ENCODE assay signal across 18 cellular contexts in the genomic region with DNA sequence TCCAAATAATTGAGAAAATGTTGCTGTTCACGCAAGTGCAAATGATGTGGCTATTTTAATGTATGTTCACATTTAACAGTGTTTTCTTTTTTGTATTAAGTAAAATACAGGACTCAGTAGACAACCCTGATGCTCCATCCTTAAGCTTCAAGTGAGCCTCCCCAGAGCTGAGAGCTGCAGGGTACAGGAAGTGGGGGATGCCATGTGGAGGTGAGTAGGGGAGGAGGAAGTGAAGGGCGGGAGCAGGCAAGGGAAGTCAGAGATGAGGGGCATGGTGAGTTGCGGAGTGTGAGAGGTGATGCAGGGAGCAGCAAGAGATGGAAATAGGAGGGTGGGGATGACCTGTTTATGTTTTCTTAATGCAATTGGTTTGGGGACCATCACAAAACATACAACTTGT.
DNase-seq lines count a peak whose midpoint lies in the region; ATAC-seq, FAIRE-seq and TF ChIP-seq lines count a peak whose summit lies in the region.
"Had no signal": no experiment of that assay in that cellular context is flagged by ENCODE, and none has a peak within 500 bp of the region (broad histone marks: within the 10 kb centered on the region; RNA-seq: fewer than 3 reads in every experiment).

No MANE protein-coding gene starts in this region.

- H3K9me3 Mint-ChIP-seq in CD8-positive, alpha-beta memory T cell = peaks cover 0 to 6% (median 0%) of the 10 kb centered on the region in 5 donors
- H3K9me3 Mint-ChIP-seq in stimulated activated effector memory CD8-positive, alpha-beta T cell treated with anti-CD3 and anti-CD28 coated beads, Interleukin-12 subunit alpha, Interleukin-12 subunit beta, amount 100 ng/mL, for 72 hours = peaks cover 8% of the 10 kb centered on the region
- no peaks in the 10 kb centered on the region for H3K9me3 Mint-ChIP-seq in stimulated activated naive CD8-positive, alpha-beta T cell treated with anti-CD3 and anti-CD28 coated beads, Interleukin-15, amount 100 ng/mL, for 72 hours
- H3K9me3 Mint-ChIP-seq in mesothelial cell of epicardium = no peaks in the 10 kb centered on the region
- H3K9me3 Mint-ChIP-seq: CD4-positive, alpha-beta T cell had no signal

- H2BK15ac ChIP-seq in H1 (ENCODE audit: low read length) = no peak overlapping the region

- no peaks in the 10 kb centered on the region for H3K36me3 ChIP-seq in CD8-positive, alpha-beta memory T cell (ENCODE audit: insufficient read depth, low read length)
- no peaks in the 10 kb centered on the region for H3K36me3 ChIP-seq in OCI-LY1 (ENCODE audit: insufficient read depth, low read length)
- no peaks in the 10 kb centered on the region for H3K36me3 ChIP-seq in H1 (ENCODE audit: control insufficient read depth in 2 of 4, insufficient read depth in 4 of 4, low read length in 3 of 4)

- no peak overlapping the region for H3K23ac ChIP-seq in H1 (ENCODE audit: insufficient read length)

- H3K4me3 ChIP-seq in CD8-positive, alpha-beta memory T cell (ENCODE audit: low read length) = no peak overlapping the region
- H3K4me3 ChIP-seq in OCI-LY1 (ENCODE audit: low read depth, low read length, poor library complexity, severe bottlenecking) = no peak overlapping the region
- no peak overlapping the region for H3K4me3 ChIP-seq in H1 (ENCODE audit: extremely low read depth in 1 of 4, insufficient read depth in 2 of 4, low read depth in 3 of 4, low read length in 4 of 4)

- no peak overlapping the region for H3K56ac ChIP-seq in H1 (replicated peaks; ENCODE audit: insufficient read length, low read depth, low read length)

- H3F3A ChIP-seq in OCI-LY1 (ENCODE audit: insufficient read depth, low read length) = no peaks in the 10 kb centered on the region

- H2BK20ac ChIP-seq in H1 (ENCODE audit: low read length) = no peak overlapping the region

- no peak overlapping the region for H4K8ac ChIP-seq in H1 (ENCODE audit: extremely low read depth, insufficient read depth, low read length)

- H2BK12ac ChIP-seq in H1 (ENCODE audit: low read depth, low read length) = no peak overlapping the region

- H3K27ac Mint-ChIP-seq in CD8-positive, alpha-beta memory T cell = peak overlapping the region; percentile 75 to 96 (median 88)
- peak overlapping the region; percentile 32 for H3K27ac Mint-ChIP-seq in stimulated activated effector memory CD8-positive, alpha-beta T cell treated with anti-CD3 and anti-CD28 coated beads, Interleukin-12 subunit alpha, Interleukin-12 subunit beta, amount 100 ng/mL, for 72 hours
- no peak overlapping the region for H3K27ac Mint-ChIP-seq in stimulated activated naive CD8-positive, alpha-beta T cell treated with anti-CD3 and anti-CD28 coated beads, Interleukin-15, amount 100 ng/mL, for 72 hours
- H3K27ac Mint-ChIP-seq in mesothelial cell of epicardium = no peak overlapping the region

- H3K36me3 Mint-ChIP-seq in CD8-positive, alpha-beta memory T cell = no peaks in the 10 kb centered on the region
- no peaks in the 10 kb centered on the region for H3K36me3 Mint-ChIP-seq in stimulated activated effector memory CD8-positive, alpha-beta T cell treated with anti-CD3 and anti-CD28 coated beads, Interleukin-12 subunit alpha, Interleukin-12 subunit beta, amount 100 ng/mL, for 72 hours
- H3K36me3 Mint-ChIP-seq in mesothelial cell of epicardium = no peaks in the 10 kb centered on the region

- TF ChIP-seq EP300 in H1 (IDR thresholded peaks at IDR 0.05; ENCODE audit: borderline replicate concordance in 1 of 2, low read depth in 2 of 2, low read length in 2 of 2) = no peak

- H3K4me3 Mint-ChIP-seq in CD8-positive, alpha-beta memory T cell = peak overlapping the region in 5 of 7 donors; percentile 7 to 89 (median 35)
- no peak overlapping the region for H3K4me3 Mint-ChIP-seq in stimulated activated effector memory CD8-positive, alpha-beta T cell treated with anti-CD3 and anti-CD28 coated beads, Interleukin-12 subunit alpha, Interleukin-12 subunit beta, amount 100 ng/mL, for 72 hours
- H3K4me3 Mint-ChIP-seq in stimulated activated naive CD8-positive, alpha-beta T cell treated with anti-CD3 and anti-CD28 coated beads, Interleukin-15, amount 100 ng/mL, for 72 hours = no peak overlapping the region
- H3K4me3 Mint-ChIP-seq in mesothelial cell of epicardium = no peak overlapping the region
- H3K4me3 Mint-ChIP-seq: CD4-positive, alpha-beta T cell had no signal

- no peaks in the 10 kb centered on the region for H3K9me2 ChIP-seq in OCI-LY1 (ENCODE audit: low read depth, low read length)

- no peaks in the 10 kb centered on the region for H3K79me1 ChIP-seq in H1 (ENCODE audit: low read depth, low read length)

- ATAC-seq in stimulated activated effector memory CD8-positive, alpha-beta T cell treated with anti-CD3 and anti-CD28 coated beads, Interleukin-12 subunit alpha, Interleukin-12 subunit beta, amount 100 ng/mL, for 72 hours = no peak
- ATAC-seq in stimulated activated naive CD8-positive, alpha-beta T cell treated with anti-CD3 and anti-CD28 coated beads, Interleukin-15, amount 100 ng/mL, for 72 hours = no peak

- WGBS in H1 (ENCODE audit: extremely low coverage in 1 of 2, insufficient coverage in 1 of 2, insufficient read length in 1 of 2, insufficient replicate concordance in 2 of 2, low coverage in 1 of 2, low lambda C conversion rate in 2 of 2, missing lambda C conversion rate in 1 of 2), 2 experiments = 68% methylated on average over 3 of the region's 3 CpGs; no CpG with 5 or more reads in 1 of the 2 experiments

- H3K9ac ChIP-seq in OCI-LY1 (ENCODE audit: low read length) (no peak overlapping the region), H1 (replicated peaks in 1 of 4; ENCODE audit: extremely low read depth in 1 of 4, low read depth in 3 of 4, low read length in 3 of 4) (no peak overlapping the region)

- TF ChIP-seq CTCF in OCI-LY1 (IDR thresholded peaks at IDR 0.05; ENCODE audit: low read length) = no peak
- TF ChIP-seq CTCF in H1 (IDR thresholded peaks at IDR 0.05; ENCODE audit: control extremely low read depth in 1 of 3, insufficient read depth in 1 of 3, low read depth in 1 of 3, low read length in 3 of 3) = no peak
- no peak for TF ChIP-seq CTCF in mesothelial cell of epicardium (IDR thresholded peaks at IDR 0.05; ENCODE audit: unreplicated experiment)

- no peak overlapping the region for H4K5ac ChIP-seq in H1 (ENCODE audit: insufficient read length, low read depth, low read length)

- peaks cover 17% of the 10 kb centered on the region for H3K4me1 ChIP-seq in CD8-positive, alpha-beta memory T cell (ENCODE audit: insufficient read depth, low read length)
- peaks cover 54% of the 10 kb centered on the region for H3K4me1 ChIP-seq in OCI-LY1 (ENCODE audit: insufficient read depth, low read length, severe bottlenecking)
- peaks cover 0 to 5% (median 2%) of the 10 kb centered on the region in 4 experiments; a peak in 4 of 7 replicates for H3K4me1 ChIP-seq in H1 (replicated peaks in 1 of 4; ENCODE audit: control insufficient read depth in 3 of 4, insufficient read depth in 4 of 4, low read length in 3 of 4)

- no peak overlapping the region for H2BK120ac ChIP-seq in H1 (replicated peaks; ENCODE audit: low read depth, low read length)

- no peaks in the 10 kb centered on the region for H3K9me3 ChIP-seq in CD8-positive, alpha-beta memory T cell (ENCODE audit: low read length)
- H3K9me3 ChIP-seq in OCI-LY1 (ENCODE audit: low read length) (no peaks in the 10 kb centered on the region), H1 (ENCODE audit: insufficient read depth in 2 of 2, low read depth in 1 of 2, low read length in 1 of 2) (no peaks in the 10 kb centered on the region)

- H3K27ac ChIP-seq in CD8-positive, alpha-beta memory T cell (ENCODE audit: low read depth, low read length) = no peak overlapping the region
- H3K27ac ChIP-seq in OCI-LY1 (ENCODE audit: low read depth, low read length, poor library complexity, severe bottlenecking) = peak overlapping the region; percentile 15
- H3K27ac ChIP-seq in H1 (ENCODE audit: low read depth, low read length) = no peak overlapping the region

- H4K91ac ChIP-seq in H1 (replicated peaks; ENCODE audit: insufficient read length, low read length) = no peak overlapping the region

- no peak for FAIRE-seq in H1 (lab: Jason Lieb, UNC)
- FAIRE-seq: H54 had no signal

- DNase-seq in CD8-positive, alpha-beta memory T cell = no peak
- DNase-seq in H1 (ENCODE audit: low read depth in 1 of 2, low spot score in 2 of 2) = no peak
- no peak for DNase-seq in stimulated activated effector memory CD8-positive, alpha-beta T cell treated with anti-CD3 and anti-CD28 coated beads, Interleukin-12 subunit alpha, Interleukin-12 subunit beta, amount 100 ng/mL, for 72 hours (ENCODE audit: low spot score in 2 of 2)
- no peak for DNase-seq in NCI-H1092 treated with DMSO at 0.1 percent for 48 hours (lab: John Stamatoyannopoulos, UW)
- DNase-seq in stimulated activated naive CD8-positive, alpha-beta T cell treated with anti-CD3 and anti-CD28 coated beads, Interleukin-15, amount 100 ng/mL, for 72 hours = no peak
- no peak for DNase-seq in mesothelial cell of epicardium (ENCODE audit: low spot score in 2 of 2, unreplicated experiment in 2 of 2)
- DNase-seq: CD4-positive, alpha-beta T cell; DMS79; MM.1S; NCI-H1417; NCI-H2029; NCI-H2171; NCI-H446; NCI-H69; RPMI8226; SIG-M5 had no signal

- no peak overlapping the region for H3K18ac ChIP-seq in H1 (ENCODE audit: extremely low read depth, low read length)

- H3K14ac ChIP-seq in H1 (ENCODE audit: insufficient read length) = no peak overlapping the region

- H3K4ac ChIP-seq in H1 (replicated peaks; ENCODE audit: insufficient read length, low read depth, low read length) = no peak overlapping the region

- no peak overlapping the region for H2BK5ac ChIP-seq in H1 (ENCODE audit: low read depth, low read length)

- 0 out of 2 replicates have a peak overlapping the region, but pooled peaks have one; percentile 16 for H3K4me2 ChIP-seq in OCI-LY1 (ENCODE audit: low read length)
- no peak overlapping the region for H3K4me2 ChIP-seq in H1 (ENCODE audit: insufficient read depth in 1 of 2, low read depth in 2 of 2, low read length in 2 of 2)

- H2AK5ac ChIP-seq in H1 (ENCODE audit: low read depth, low read length) = 0 out of 2 replicates have a peak overlapping the region, but pooled peaks have one; percentile 32

- POLR2A ChIA-PET in CD8-positive, alpha-beta memory T cell (lab: Charles Lee) = no interaction called here
- POLR2A ChIA-PET in H1 (lab: Charles Lee; ENCODE audit: partially characterized antibody) = interaction anchor here (0.9 to 1.1 kb wide), 2 partner anchors 11 to 30 kb away, joined by 4 to 5 read pairs; no protein-coding TSS in a partner anchor

- H3K27me3 ChIP-seq in CD8-positive, alpha-beta memory T cell (ENCODE audit: insufficient read depth, low read length, poor library complexity, severe bottlenecking) = no peaks in the 10 kb centered on the region
- H3K27me3 ChIP-seq in OCI-LY1 (ENCODE audit: insufficient read depth, low read length) = no peaks in the 10 kb centered on the region
- H3K27me3 ChIP-seq in H1 (replicated peaks in 1 of 4; ENCODE audit: control insufficient read depth in 3 of 4, extremely low read depth in 1 of 4, insufficient read depth in 3 of 4, low read length in 3 of 4) = no peaks in the 10 kb centered on the region

- CTCF ChIA-PET in CD8-positive, alpha-beta memory T cell (lab: Charles Lee) = interaction anchor here (1.4 kb wide), 1 partner anchor 33 kb away, joined by 5 read pairs; no protein-coding TSS in a partner anchor
- CTCF ChIA-PET in H1 (lab: Charles Lee; ENCODE audit: partially characterized antibody) = interaction anchor here (0.8 to 0.9 kb wide), 2 partner anchors 16 to 18 kb away, joined by 3 to 4 read pairs; no protein-coding TSS in a partner anchor

- peaks cover 38 to 56% (median 48%) of the 10 kb centered on the region in 3 donors for H3K4me1 Mint-ChIP-seq in CD8-positive, alpha-beta memory T cell
- peaks cover 20% of the 10 kb centered on the region for H3K4me1 Mint-ChIP-seq in stimulated activated effector memory CD8-positive, alpha-beta T cell treated with anti-CD3 and anti-CD28 coated beads, Interleukin-12 subunit alpha, Interleukin-12 subunit beta, amount 100 ng/mL, for 72 hours
- H3K4me1 Mint-ChIP-seq in stimulated activated naive CD8-positive, alpha-beta T cell treated with anti-CD3 and anti-CD28 coated beads, Interleukin-15, amount 100 ng/mL, for 72 hours = peaks cover 18% of the 10 kb centered on the region
- H3K4me1 Mint-ChIP-seq in mesothelial cell of epicardium = peaks cover 3% of the 10 kb centered on the region

- no peaks in the 10 kb centered on the region for H4K20me1 ChIP-seq in OCI-LY1 (ENCODE audit: insufficient read depth, low read length)
- no peaks in the 10 kb centered on the region for H4K20me1 ChIP-seq in H1 (replicated peaks in 1 of 2; ENCODE audit: control insufficient read depth in 1 of 2, insufficient read depth in 2 of 2, low read length in 2 of 2)

- TF ChIP-seq RAD21 in H1 (IDR thresholded peaks at IDR 0.05 in 1 of 2, conservative IDR thresholded peaks at IDR 0.05 in 1 of 2; ENCODE audit: low read depth in 2 of 2, low read length in 2 of 2) = no peak

- peaks cover 0 to 2% of the 10 kb centered on the region in 2 donors for H3K27me3 Mint-ChIP-seq in CD8-positive, alpha-beta memory T cell
- H3K27me3 Mint-ChIP-seq in stimulated activated naive CD8-positive, alpha-beta T cell treated with anti-CD3 and anti-CD28 coated beads, Interleukin-15, amount 100 ng/mL, for 72 hours = no peaks in the 10 kb centered on the region
- peaks cover 2% of the 10 kb centered on the region for H3K27me3 Mint-ChIP-seq in mesothelial cell of epicardium (ENCODE audit: low read depth)
- H3K27me3 Mint-ChIP-seq: CD4-positive, alpha-beta T cell had no signal

- no peaks in the 10 kb centered on the region; the same call in 1 of the 2 replicates for H3K23me2 ChIP-seq in H1 (ENCODE audit: low read depth, low read length)

- H2AFZ ChIP-seq in OCI-LY1 (ENCODE audit: low read length) = no peak overlapping the region
- H2AFZ ChIP-seq in H1 (ENCODE audit: low read length) = no peak overlapping the region

- TF ChIP-seq POLR2A in H1 (IDR thresholded peaks at IDR 0.05; ENCODE audit: control extremely low read depth in 1 of 2, low read depth in 2 of 2, low read length in 2 of 2) = no peak

- no peaks in the 10 kb centered on the region for H3K79me2 ChIP-seq in OCI-LY1 (ENCODE audit: insufficient read depth, low read length)
- no peaks in the 10 kb centered on the region for H3K79me2 ChIP-seq in H1 (ENCODE audit: control insufficient read depth in 1 of 2, insufficient read depth in 2 of 2, low read length in 2 of 2)

Comparison
In these comparisons a context has a peak if more than half of its experiments do, and no peak if none do; other contexts are left out.
1. H3K27ac Mint-ChIP-seq: peak in CD8-positive, alpha-beta memory T cell (8 of 8) and stimulated activated effector memory CD8-positive, alpha-beta T cell treated with anti-CD3 and anti-CD28 coated beads, Interleukin-12 subunit alpha, Interleukin-12 subunit beta, amount 100 ng/mL, for 72 hours (single experiment); none in stimulated activated naive CD8-positive, alpha-beta T cell treated with anti-CD3 and anti-CD28 coated beads, Interleukin-15, amount 100 ng/mL, for 72 hours (0 of 2) and mesothelial cell of epicardium (single experiment).
2. H3K4me3 Mint-ChIP-seq: peak in CD8-positive, alpha-beta memory T cell (5 of 7); none in stimulated activated effector memory CD8-positive, alpha-beta T cell treated with anti-CD3 and anti-CD28 coated beads, Interleukin-12 subunit alpha, Interleukin-12 subunit beta, amount 100 ng/mL, for 72 hours (single experiment), stimulated activated naive CD8-positive, alpha-beta T cell treated with anti-CD3 and anti-CD28 coated beads, Interleukin-15, amount 100 ng/mL, for 72 hours (0 of 2) and mesothelial cell of epicardium (single experiment).